In the genomic region with DNA sequence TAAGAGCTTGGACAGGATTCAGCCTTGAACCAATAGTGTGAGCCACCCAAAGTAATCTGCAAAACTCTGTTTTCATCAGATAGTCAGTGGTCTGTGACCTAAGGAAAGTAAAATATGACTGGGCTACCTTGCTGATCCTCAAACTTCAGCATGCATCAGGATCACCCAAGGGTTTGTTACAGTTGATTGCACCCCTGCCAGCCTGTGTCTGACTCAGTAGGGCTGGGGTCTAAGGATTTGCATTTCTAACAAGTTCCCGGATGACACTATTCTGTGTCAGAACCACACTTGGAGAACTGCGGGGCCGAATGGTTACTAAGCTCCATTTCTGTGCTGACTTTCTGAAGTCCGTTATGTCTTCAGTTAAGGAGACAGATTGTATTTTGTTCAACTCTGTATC, we compare ENCODE assay signal across 16 cellular contexts. TPM values are rescaled to one million over a fixed set of nuclear protein-coding genes. Genes with fewer than 3 reads are reported as not detected.
A peak's percentile ranks its signal among the peaks of the same experiment; 100 is the strongest.
DNase-seq lines count a peak whose midpoint lies in the region; ATAC-seq and TF ChIP-seq lines count a peak whose summit lies in the region.
"Had no signal": no experiment of that assay in that cellular context is flagged by ENCODE, and none has a peak within 500 bp of the region (broad histone marks: within the 10 kb centered on the region; RNA-seq: fewer than 3 reads in every experiment).

No MANE protein-coding gene starts in this region.

- H3K4me1 Mint-ChIP-seq in activated T-helper 2 cell treated with anti-CD3 and anti-CD28 coated beads, Interferon-gamma antibody, Interleukin-2, Interleukin-4, amounts not matched to agents 10 μg/mL and 5 μg/mL and 100 μg/mL, durations not matched to agents 14 hours and 24 hours and 36 hours (ENCODE audit: low read depth): peaks cover 16% of the 10 kb centered on the region
- peaks cover 12% of the 10 kb centered on the region for H3K4me1 Mint-ChIP-seq in chondrocyte (ENCODE audit: low read depth)
- H3K4me1 Mint-ChIP-seq: activated naive CD8-positive, alpha-beta T cell treated with anti-CD3 and anti-CD28 coated beads, Interleukin-2, amount 10 ng/mL, durations not matched to agents 7 days and 5 days had no signal

- no peaks in the 10 kb centered on the region for H3K27me3 Mint-ChIP-seq in activated T-helper 2 cell treated with anti-CD3 and anti-CD28 coated beads, Interferon-gamma antibody, Interleukin-2, Interleukin-4, amounts not matched to agents 10 μg/mL and 5 μg/mL and 100 μg/mL, durations not matched to agents 14 hours and 24 hours and 36 hours (ENCODE audit: low read depth)
- H3K27me3 Mint-ChIP-seq in chondrocyte (ENCODE audit: low read depth): no peaks in the 10 kb centered on the region
- H3K27me3 Mint-ChIP-seq: activated naive CD8-positive, alpha-beta T cell treated with anti-CD3 and anti-CD28 coated beads, Interleukin-2, amount 10 ng/mL, durations not matched to agents 7 days and 5 days had no signal

- ATAC-seq in left ventricle myocardium superior (no peak), GM19463 (IDR thresholded peaks at IDR 0.05; ENCODE audit: unreplicated experiment) (no peak)
- ATAC-seq: mucosa of descending colon had no signal

- no peak for TF ChIP-seq CTCF in chondrocyte (IDR thresholded peaks at IDR 0.05)

- no peak overlapping the region for H3K4me3 Mint-ChIP-seq in activated T-helper 2 cell treated with anti-CD3 and anti-CD28 coated beads, Interferon-gamma antibody, Interleukin-2, Interleukin-4, amounts not matched to agents 10 μg/mL and 5 μg/mL and 100 μg/mL, durations not matched to agents 14 hours and 24 hours and 36 hours (ENCODE audit: low read depth)
- H3K4me3 Mint-ChIP-seq in chondrocyte (ENCODE audit: unreplicated experiment): no peak overlapping the region
- H3K4me3 Mint-ChIP-seq: activated naive CD8-positive, alpha-beta T cell treated with anti-CD3 and anti-CD28 coated beads, Interleukin-2, amount 10 ng/mL, durations not matched to agents 7 days and 5 days; H9 had no signal

- H3K9me3 Mint-ChIP-seq in activated T-helper 2 cell treated with anti-CD3 and anti-CD28 coated beads, Interferon-gamma antibody, Interleukin-2, Interleukin-4, amounts not matched to agents 10 μg/mL and 5 μg/mL and 100 μg/mL, durations not matched to agents 14 hours and 24 hours and 36 hours: no peaks in the 10 kb centered on the region
- peaks cover 2% of the 10 kb centered on the region for H3K9me3 Mint-ChIP-seq in chondrocyte (ENCODE audit: low read depth)
- H3K9me3 Mint-ChIP-seq: activated naive CD8-positive, alpha-beta T cell treated with anti-CD3 and anti-CD28 coated beads, Interleukin-2, amount 10 ng/mL, durations not matched to agents 7 days and 5 days; H9 had no signal

- DNase-seq in EH (ENCODE audit: low read depth) (peak; percentile 50), HK-2 (ENCODE audit: unreplicated experiment) (peak; percentile 78), non-pigmented ciliary epithelial cell (ENCODE audit: low read depth) (peak; percentile 55), chondrocyte (ENCODE audit: low spot score) (no peak), left ventricle myocardium superior (no peak)
- no peak for DNase-seq in activated T-helper 2 cell treated with anti-CD3 and anti-CD28 coated beads, Interferon-gamma antibody, Interleukin-2, Interleukin-4, amounts not matched to agents 10 μg/mL and 5 μg/mL and 100 μg/mL, durations not matched to agents 14 hours and 24 hours and 36 hours (ENCODE audit: low spot score)
- DNase-seq in activated CD8-positive, alpha-beta memory T cell treated with anti-CD3 and anti-CD28 coated beads for 24 hours: no peak
- DNase-seq: activated naive CD8-positive, alpha-beta T cell treated with anti-CD3 and anti-CD28 coated beads, Interleukin-2, amount 10 ng/mL, durations not matched to agents 7 days and 5 days; C1 segment of cervical spinal cord; DMS79; H9; mucosa of descending colon; NCI-H146; NCI-H226; T1000 had no signal

- H3K27ac Mint-ChIP-seq in activated T-helper 2 cell treated with anti-CD3 and anti-CD28 coated beads, Interferon-gamma antibody, Interleukin-2, Interleukin-4, amounts not matched to agents 10 μg/mL and 5 μg/mL and 100 μg/mL, durations not matched to agents 14 hours and 24 hours and 36 hours: peak overlapping the region; percentile 0
- no peak overlapping the region for H3K27ac Mint-ChIP-seq in chondrocyte (ENCODE audit: unreplicated experiment)
- H3K27ac Mint-ChIP-seq: activated naive CD8-positive, alpha-beta T cell treated with anti-CD3 and anti-CD28 coated beads, Interleukin-2, amount 10 ng/mL, durations not matched to agents 7 days and 5 days; H9 had no signal

- intact Hi-C loops in activated T-helper 2 cell treated with anti-CD3 and anti-CD28 coated beads, Interferon-gamma antibody, Interleukin-2, Interleukin-4, amounts not matched to agents 10 μg/mL and 5 μg/mL and 100 μg/mL, durations not matched to agents 14 hours and 24 hours and 36 hours (cut with micrococcal nuclease): no loop called here
- intact Hi-C loops in left ventricle myocardium superior (cut with micrococcal nuclease): no loop called here

- peaks cover 24% of the 10 kb centered on the region for H3K36me3 Mint-ChIP-seq in activated T-helper 2 cell treated with anti-CD3 and anti-CD28 coated beads, Interferon-gamma antibody, Interleukin-2, Interleukin-4, amounts not matched to agents 10 μg/mL and 5 μg/mL and 100 μg/mL, durations not matched to agents 14 hours and 24 hours and 36 hours (ENCODE audit: low read depth)
- H3K36me3 Mint-ChIP-seq in chondrocyte (ENCODE audit: low read depth): peaks cover 6% of the 10 kb centered on the region

RNA-seq across cellular contexts. Expression of a gene that starts 40.6 kb away (rescaled TPM):
- 1.3 and 2.0 TPM in 2 replicates for total RNA-seq in activated T-helper 2 cell treated with anti-CD3 and anti-CD28 coated beads, Interferon-gamma antibody, Interleukin-2, Interleukin-4, amounts not matched to agents 10 μg/mL and 5 μg/mL and 100 μg/mL, durations not matched to agents 14 hours and 24 hours and 36 hours
- total RNA-seq in chondrocyte: 19.3 to 21.0 TPM (median 20.3 TPM) in 3 replicates
- 18.1 TPM for total RNA-seq in left ventricle myocardium superior

Comparison
In these comparisons a context has a peak if more than half of its experiments do, and no peak if none do; other contexts are left out.
1. DNase-seq: peak in EH (single experiment), HK-2 (single experiment) and non-pigmented ciliary epithelial cell (single experiment); none in activated T-helper 2 cell treated with anti-CD3 and anti-CD28 coated beads, Interferon-gamma antibody, Interleukin-2, Interleukin-4, amounts not matched to agents 10 μg/mL and 5 μg/mL and 100 μg/mL, durations not matched to agents 14 hours and 24 hours and 36 hours (single experiment), chondrocyte (single experiment), left ventricle myocardium superior (single experiment) and activated CD8-positive, alpha-beta memory T cell treated with anti-CD3 and anti-CD28 coated beads for 24 hours (single experiment).